Comparison of ENCODE assay signal across 7 cellular contexts in genomic region chr7:139341776-139342244, GRCh38. TPM values are rescaled to one million over a fixed set of nuclear protein-coding genes. Genes with fewer than 3 reads are reported as not detected.
DNase-seq lines count a peak whose midpoint lies in the region; ATAC-seq, FAIRE-seq and TF ChIP-seq lines count a peak whose summit lies in the region.

No MANE protein-coding gene starts in this region.

- TF ChIP-seq CTCF in dorsolateral prefrontal cortex (IDR thresholded peaks at IDR 0.05 in 54 of 56, conservative IDR thresholded peaks at IDR 0.05 in 2 of 56; ENCODE audit: low read depth in 1 of 56, partially characterized antibody in 56 of 56) (peak in 4 of 56 donors; percentile 1 to 17 (median 6)), nephron progenitor cell (IDR thresholded peaks at IDR 0.05) (no peak), GM20000 (IDR thresholded peaks at IDR 0.05; ENCODE audit: extremely low read depth, missing control alignments) (no peak)

- DNase-seq in GM12891 (ENCODE audit: insufficient read length, low spot score) (no peak), LHCN-M2 (ENCODE audit: low read depth) (peak; percentile 9), dorsolateral prefrontal cortex (no peak), nephron progenitor cell (no peak), GM20000 (ENCODE audit: low spot score) (no peak)

- H3K27me3 ChIP-seq in dorsolateral prefrontal cortex = no peaks in the 10 kb centered on the region

- peaks cover 21% of the 10 kb centered on the region for H3K4me1 Mint-ChIP-seq in nephron progenitor cell

- intact Hi-C loops in dorsolateral prefrontal cortex (cut with DNase I) = loop anchor here (1.0 to 10.0 kb wide), 6 partner anchors 17 to 653 kb away; partner anchors contain the start of genes LUC7L2 (in 1 of the 2) and UBN2 (in 1 of the 2)

- peak overlapping the region; percentile 49 to 99 (median 91) for H3K4me3 ChIP-seq in dorsolateral prefrontal cortex

- no peak for ATAC-seq in HG02588 (IDR thresholded peaks at IDR 0.05; ENCODE audit: unreplicated experiment)
- ATAC-seq in HG02798 (IDR thresholded peaks at IDR 0.05; ENCODE audit: poor library complexity, unreplicated experiment) = no peak

- peaks cover 39% of the 10 kb centered on the region for H3K36me3 Mint-ChIP-seq in nephron progenitor cell (ENCODE audit: low read depth)

- peaks cover 14% of the 10 kb centered on the region for H3K27me3 Mint-ChIP-seq in nephron progenitor cell (ENCODE audit: low read depth, poor library complexity)

- H3K4me3 Mint-ChIP-seq in nephron progenitor cell = peak overlapping the region; percentile 96

- H3K27ac Mint-ChIP-seq in nephron progenitor cell = peak overlapping the region; percentile 100

- peaks cover 18% of the 10 kb centered on the region for H3K9me3 Mint-ChIP-seq in nephron progenitor cell

- peak; percentile 79 for FAIRE-seq in GM12891 (lab: Jason Lieb, UNC)

- H3K27ac ChIP-seq in dorsolateral prefrontal cortex = peak overlapping the region; percentile 73 to 100 (median 100)

- peak; percentile 15; the same call in 1 of the 2 replicates for TF ChIP-seq POLR2A in GM12891 (IDR thresholded peaks at IDR 0.05; ENCODE audit: low read depth, low read length)

TF ChIP-seq in GM12891, 5 proteins besides CTCF, POLR2A, EP300 and RAD21:
- TF ChIP-seq SPI1 (IDR thresholded peaks at IDR 0.05; ENCODE audit: low read depth, low read length) (no peak), PAX5 (IDR thresholded peaks at IDR 0.05; ENCODE audit: insufficient read depth, low read length, severe bottlenecking) (no peak), TAF1 (IDR thresholded peaks at IDR 0.05; ENCODE audit: low read depth, low read length) (no peak), POLR2AphosphoS5 (IDR thresholded peaks at IDR 0.05; ENCODE audit: low read depth, low read length) (no peak), POU2F2 (IDR thresholded peaks at IDR 0.05; ENCODE audit: low read depth, low read length) (no peak)
TF ChIP-seq in GM12891: peak in this region for 0.

RNA-seq across cellular contexts. Expression of gene FMC1, which starts 0.7 kb away (rescaled TPM):
- polyA plus RNA-seq in GM12891 (2012; ENCODE audit: low read depth, missing spikeins) = 13.7 TPM
- total RNA-seq in LHCN-M2 (2014; rRNA removed) = 9.3 and 14.7 TPM in 2 replicates
- 48.2 TPM for polyA plus RNA-seq in LHCN-M2 (2012)
- total RNA-seq in dorsolateral prefrontal cortex = 10 to 100 TPM in 96 of 120 experiments, 1 to 10 TPM in 24; 5.3 to 24.4 (median 13.1) TPM

RNA-seq across cellular contexts. Expression of gene LUC7L2, which starts 17.9 kb away (rescaled TPM):
- polyA plus RNA-seq in GM12891 (2012; ENCODE audit: low read depth, missing spikeins) = 48.0 TPM
- total RNA-seq in LHCN-M2 (2014; rRNA removed) = 78.5 and 86.4 TPM in 2 replicates
- polyA plus RNA-seq in LHCN-M2 (2012) = 36.0 TPM
- total RNA-seq in dorsolateral prefrontal cortex = 100 to 1,000 TPM in 97 of 120 experiments, 10 to 100 TPM in 23; 87.7 to 161 (median 115) TPM
